ENCODE assay signal across 1 cellular context in genomic region chr5:134492568-134492967, GRCh38.
TF ChIP-seq lines count a peak whose summit lies in the region.

No MANE protein-coding gene starts in this region.

TF ChIP-seq in SK-N-SH, 30 proteins besides CTCF, POLR2A, EP300 and RAD21 (continued from another document):
- TF ChIP-seq USF1 (IDR thresholded peaks at IDR 0.05; ENCODE audit: borderline replicate concordance, low read depth) (no peak), RCOR1 (IDR thresholded peaks at IDR 0.05; ENCODE audit: low read length) (peak; percentile 77)
